1 cellular context compared by ENCODE assay signal in the genomic region with DNA sequence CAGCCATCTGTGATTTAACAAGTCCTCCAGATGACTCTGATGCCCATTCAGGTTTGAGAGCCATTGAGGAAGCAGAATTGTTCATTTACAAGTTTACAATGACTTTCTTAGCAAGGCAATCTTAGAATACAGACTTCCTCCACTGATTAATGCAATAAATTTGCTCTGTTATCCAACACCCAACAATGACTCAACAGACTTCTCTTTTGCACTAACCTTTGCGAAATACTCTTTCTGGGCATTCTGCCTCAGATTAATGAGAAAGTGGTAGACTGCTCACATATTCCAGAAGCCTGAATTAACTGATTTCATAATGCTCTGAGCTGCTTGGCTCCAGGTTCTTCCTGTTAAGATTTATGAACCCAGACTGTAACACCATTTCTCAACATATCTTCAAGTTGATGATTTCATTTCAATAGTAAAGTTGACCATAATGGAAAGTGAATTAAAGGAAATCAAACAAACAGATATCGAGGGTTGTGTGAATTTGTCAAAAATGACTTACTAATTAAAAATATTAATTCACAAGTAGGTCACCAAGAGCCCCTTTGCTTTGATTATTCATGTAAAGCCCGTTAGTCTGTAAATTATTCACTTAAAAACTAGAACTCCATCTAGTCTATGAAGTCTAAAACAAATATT.
A peak's percentile ranks its signal among the peaks of the same experiment; 100 is the strongest.
TF ChIP-seq lines count a peak whose summit lies in the region.

No MANE protein-coding gene starts in this region.

TF ChIP-seq in IMR-90, 13 proteins besides CTCF, POLR2A, EP300 and RAD21 (continued from another document):
- TF ChIP-seq, protein P1, sequence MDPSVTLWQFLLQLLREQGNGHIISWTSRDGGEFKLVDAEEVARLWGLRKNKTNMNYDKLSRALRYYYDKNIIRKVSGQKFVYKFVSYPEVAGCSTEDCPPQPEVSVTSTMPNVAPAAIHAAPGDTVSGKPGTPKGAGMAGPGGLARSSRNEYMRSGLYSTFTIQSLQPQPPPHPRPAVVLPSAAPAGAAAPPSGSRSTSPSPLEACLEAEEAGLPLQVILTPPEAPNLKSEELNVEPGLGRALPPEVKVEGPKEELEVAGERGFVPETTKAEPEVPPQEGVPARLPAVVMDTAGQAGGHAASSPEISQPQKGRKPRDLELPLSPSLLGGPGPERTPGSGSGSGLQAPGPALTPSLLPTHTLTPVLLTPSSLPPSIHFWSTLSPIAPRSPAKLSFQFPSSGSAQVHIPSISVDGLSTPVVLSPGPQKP (IDR thresholded peaks at IDR 0.05; ENCODE audit: borderline replicate concordance, low read depth, low read length), result no peak
- TF ChIP-seq CHD1 (IDR thresholded peaks at IDR 0.05; ENCODE audit: low read depth, low read length) (no peak), SMC3 (IDR thresholded peaks at IDR 0.05; ENCODE audit: low read depth, low read length) (no peak), MXI1 (IDR thresholded peaks at IDR 0.05; ENCODE audit: borderline replicate concordance, low read depth, low read length) (no peak), BHLHE40 (IDR thresholded peaks at IDR 0.05; ENCODE audit: low read depth, low read length) (0 out of 2 replicates have a peak, but pooled peaks have one; percentile 13), CEBPB (IDR thresholded peaks at IDR 0.05; ENCODE audit: low read depth, low read length) (peak; percentile 98), FOS (IDR thresholded peaks at IDR 0.05; ENCODE audit: low read depth, low read length) (peak; percentile 89; the same call in 1 of the 2 replicates), RCOR1 (IDR thresholded peaks at IDR 0.05; ENCODE audit: insufficient replicate concordance, low read length) (peak; percentile 56), RFX5 (IDR thresholded peaks at IDR 0.05; ENCODE audit: low read depth, low read length) (no peak)
- TF ChIP-seq, protein P2, sequence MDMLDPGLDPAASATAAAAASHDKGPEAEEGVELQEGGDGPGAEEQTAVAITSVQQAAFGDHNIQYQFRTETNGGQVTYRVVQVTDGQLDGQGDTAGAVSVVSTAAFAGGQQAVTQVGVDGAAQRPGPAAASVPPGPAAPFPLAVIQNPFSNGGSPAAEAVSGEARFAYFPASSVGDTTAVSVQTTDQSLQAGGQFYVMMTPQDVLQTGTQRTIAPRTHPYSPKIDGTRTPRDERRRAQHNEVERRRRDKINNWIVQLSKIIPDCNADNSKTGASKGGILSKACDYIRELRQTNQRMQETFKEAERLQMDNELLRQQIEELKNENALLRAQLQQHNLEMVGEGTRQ (IDR thresholded peaks at IDR 0.05; ENCODE audit: low read depth, low read length), result no peak
